In the genomic region with DNA sequence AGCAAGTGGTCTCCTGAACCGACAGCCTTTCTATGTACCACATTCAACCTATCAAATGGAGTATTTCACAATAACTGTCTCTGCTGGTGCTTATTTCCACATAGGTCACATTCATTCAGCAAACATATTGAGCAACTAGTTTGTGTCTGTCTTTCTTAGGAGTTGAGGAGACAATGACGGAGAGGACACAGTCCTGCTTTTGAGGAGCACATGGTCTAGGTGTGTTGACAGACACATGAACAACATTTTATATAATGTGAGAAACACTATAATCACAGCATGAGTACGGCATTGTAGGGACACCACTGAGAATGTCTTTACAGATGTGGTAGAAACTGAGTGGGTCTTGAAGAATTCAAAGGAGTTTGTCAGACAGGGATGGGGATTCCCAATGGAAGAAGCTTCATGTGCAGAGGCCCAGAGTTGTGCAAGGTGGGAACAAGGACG, we compare ENCODE assay signal across 13 cellular contexts. TPM values are rescaled to one million over a fixed set of nuclear protein-coding genes. Genes with fewer than 3 reads are reported as not detected.
A peak's percentile ranks its signal among the peaks of the same experiment; 100 is the strongest.
DNase-seq lines count a peak whose midpoint lies in the region; ATAC-seq, FAIRE-seq and TF ChIP-seq lines count a peak whose summit lies in the region.
"Had no signal": no experiment of that assay in that cellular context is flagged by ENCODE, and none has a peak within 500 bp of the region (broad histone marks: within the 10 kb centered on the region; RNA-seq: fewer than 3 reads in every experiment).

No MANE protein-coding gene starts in this region.

- peaks cover 9% of the 10 kb centered on the region for H3K36me3 Mint-ChIP-seq in activated CD4-positive, alpha-beta memory T cell treated with anti-CD3 and anti-CD28 coated beads, Interleukin-2, amount 10 ng/mL, durations not matched to agents 7 days and 5 days (ENCODE audit: low read depth)

- TF ChIP-seq CTCF in foreskin keratinocyte (conservative IDR thresholded peaks at IDR 0.05) (no peak), D721Med (IDR thresholded peaks at IDR 0.05; ENCODE audit: insufficient read depth, missing control alignments) (no peak)

- peak overlapping the region; percentile 77 for H3K27ac Mint-ChIP-seq in activated CD4-positive, alpha-beta memory T cell treated with anti-CD3 and anti-CD28 coated beads, Interleukin-2, amount 10 ng/mL, durations not matched to agents 7 days and 5 days
- H3K27ac Mint-ChIP-seq: effector memory CD8-positive, alpha-beta T cell had no signal

- H3K36me3 ChIP-seq in ACC112 (ENCODE audit: insufficient read depth, low read length) = no peaks in the 10 kb centered on the region

- peaks cover 2% of the 10 kb centered on the region for H3K9me3 Mint-ChIP-seq in activated CD4-positive, alpha-beta memory T cell treated with anti-CD3 and anti-CD28 coated beads, Interleukin-2, amount 10 ng/mL, durations not matched to agents 7 days and 5 days
- H3K9me3 Mint-ChIP-seq: effector memory CD8-positive, alpha-beta T cell had no signal

- no peak for FAIRE-seq in D721Med (lab: Jason Lieb, UNC)

- no peaks in the 10 kb centered on the region for H3K27me3 ChIP-seq in ACC112 (ENCODE audit: insufficient read depth, low read length)
- H3K27me3 ChIP-seq in foreskin keratinocyte = no peaks in the 10 kb centered on the region

- H3K4me1 ChIP-seq in ACC112 (ENCODE audit: control insufficient read depth, insufficient read depth, low read length, unreplicated experiment) = peaks cover 31% of the 10 kb centered on the region
- peaks cover 23% of the 10 kb centered on the region for H3K4me1 ChIP-seq in foreskin keratinocyte

- H3K79me2 ChIP-seq in ACC112 (ENCODE audit: control insufficient read depth, insufficient read depth, low read length, unreplicated experiment) = no peaks in the 10 kb centered on the region

- CTCF ChIA-PET in activated CD4-positive, alpha-beta memory T cell treated with anti-CD3 and anti-CD28 coated beads, Interleukin-2, amount 10 ng/mL, durations not matched to agents 7 days and 5 days (lab: Charles Lee) = interaction anchor here (1.9 kb wide), 1 partner anchor 362 kb away, joined by 4 read pairs; no protein-coding TSS in a partner anchor

- H3K27me3 Mint-ChIP-seq in activated CD4-positive, alpha-beta memory T cell treated with anti-CD3 and anti-CD28 coated beads, Interleukin-2, amount 10 ng/mL, durations not matched to agents 7 days and 5 days = no peaks in the 10 kb centered on the region
- H3K27me3 Mint-ChIP-seq: effector memory CD8-positive, alpha-beta T cell had no signal

- H2AFZ ChIP-seq in ACC112 (ENCODE audit: low read length, unreplicated experiment) = no peak overlapping the region

- 0 out of 2 replicates have a peak overlapping the region, but pooled peaks have one; percentile 31 for H3K4me3 ChIP-seq in ACC112 (ENCODE audit: low read depth, low read length)

- ATAC-seq in foreskin keratinocyte (peak; percentile 23), GM18502 (IDR thresholded peaks at IDR 0.05; ENCODE audit: poor library complexity, unreplicated experiment) (no peak)
- ATAC-seq: effector memory CD8-positive, alpha-beta T cell had no signal

- POLR2A ChIA-PET in activated CD4-positive, alpha-beta memory T cell treated with anti-CD3 and anti-CD28 coated beads, Interleukin-2, amount 10 ng/mL, durations not matched to agents 7 days and 5 days (lab: Charles Lee) = interaction anchor here (0.8 to 3.7 kb wide), 10 partner anchors 8 to 324 kb away, joined by 3 to 36 read pairs (median 8); partner anchors contain the start of genes AUH and NFIL3

- H3K4me3 Mint-ChIP-seq in activated CD4-positive, alpha-beta memory T cell treated with anti-CD3 and anti-CD28 coated beads, Interleukin-2, amount 10 ng/mL, durations not matched to agents 7 days and 5 days = peak overlapping the region; percentile 41
- H3K4me3 Mint-ChIP-seq: effector memory CD8-positive, alpha-beta T cell had no signal

- H3K4me1 Mint-ChIP-seq in activated CD4-positive, alpha-beta memory T cell treated with anti-CD3 and anti-CD28 coated beads, Interleukin-2, amount 10 ng/mL, durations not matched to agents 7 days and 5 days = peaks cover 26% of the 10 kb centered on the region

- DNase-seq in HPDE6-E6E7 (ENCODE audit: extremely low spot score) (peak; percentile 40), foreskin keratinocyte (peak; percentile 33 to 49), NCI-H510A (lab: John Stamatoyannopoulos, UW) (no peak), D721Med (ENCODE audit: insufficient read length, low spot score) (no peak), iPS-NIHi11 (ENCODE audit: low spot score) (no peak)
- no peak for DNase-seq in activated CD4-positive, alpha-beta memory T cell treated with anti-CD3 and anti-CD28 coated beads, Interleukin-2, amount 10 ng/mL, durations not matched to agents 7 days and 5 days
- DNase-seq: C1 segment of cervical spinal cord; effector memory CD8-positive, alpha-beta T cell; NCI-H1694 treated with DMSO at 0.1 percent for 48 hours; retina; Right ventricle myocardium superior had no signal

- H3K27ac ChIP-seq in ACC112 (ENCODE audit: low read depth, low read length) (peak overlapping the region; percentile 72), foreskin keratinocyte (no peak overlapping the region)

RNA-seq across cellular contexts. Expression of gene NFIL3, which starts 28.5 kb away (rescaled TPM):
- 100 to 1,000 TPM in 1 of 2 experiments, 10 to 100 TPM in 1; 98.9 to 100 TPM for total RNA-seq in activated CD4-positive, alpha-beta memory T cell treated with anti-CD3 and anti-CD28 coated beads, Interleukin-2, amount 10 ng/mL, durations not matched to agents 7 days and 5 days
- total RNA-seq in foreskin keratinocyte = 10.5 and 10.7 TPM in 2 replicates
- polyA plus RNA-seq in foreskin keratinocyte = 8.4 and 8.6 TPM in 2 replicates

RNA-seq across cellular contexts. Expression of gene AUH, which starts 33.4 kb away (rescaled TPM):
- 10 to 100 TPM; 34.8 to 39.3 TPM for total RNA-seq in activated CD4-positive, alpha-beta memory T cell treated with anti-CD3 and anti-CD28 coated beads, Interleukin-2, amount 10 ng/mL, durations not matched to agents 7 days and 5 days
- 7.8 and 8.1 TPM in 2 replicates for total RNA-seq in foreskin keratinocyte
- polyA plus RNA-seq in foreskin keratinocyte = 5.3 and 5.8 TPM in 2 replicates

Comparison
In these comparisons a context has a peak if more than half of its experiments do, and no peak if none do; other contexts are left out.
1. DNase-seq: peak in HPDE6-E6E7 (single experiment) and foreskin keratinocyte (2 of 2); none in activated CD4-positive, alpha-beta memory T cell treated with anti-CD3 and anti-CD28 coated beads, Interleukin-2, amount 10 ng/mL, durations not matched to agents 7 days and 5 days (single experiment), NCI-H510A (single experiment), D721Med (single experiment) and iPS-NIHi11 (single experiment).